In genomic region chr11:64638017-64638664, GRCh38 we compare ENCODE assay signal across 13 cellular contexts. TPM values are rescaled to one million over a fixed set of nuclear protein-coding genes. Genes with fewer than 3 reads are reported as not detected.
DNase-seq lines count a peak whose midpoint lies in the region; ATAC-seq and TF ChIP-seq lines count a peak whose summit lies in the region.
"Had no signal": no experiment of that assay in that cellular context is flagged by ENCODE, and none has a peak within 500 bp of the region (broad histone marks: within the 10 kb centered on the region; RNA-seq: fewer than 3 reads in every experiment).

No MANE protein-coding gene starts in this region.

- TF ChIP-seq CTCF in activated B cell treated with CpG ODN at 0.5 μM for 24 hours (IDR thresholded peaks at IDR 0.05) = no peak
- TF ChIP-seq CTCF in testis (IDR thresholded peaks at IDR 0.05) = no peak
- no peak for TF ChIP-seq CTCF in osteocyte (IDR thresholded peaks at IDR 0.05)

- H3K27me3 ChIP-seq in testis = no peaks in the 10 kb centered on the region

- H3K27me3 Mint-ChIP-seq in activated B cell treated with CpG ODN at 0.5 μM for 24 hours (peaks cover 20% of the 10 kb centered on the region), osteocyte (ENCODE audit: unreplicated experiment) (peaks cover 21% of the 10 kb centered on the region)

- H3K4me1 Mint-ChIP-seq in activated B cell treated with CpG ODN at 0.5 μM for 24 hours (peaks cover 13% of the 10 kb centered on the region), osteocyte (ENCODE audit: unreplicated experiment) (peaks cover 4% of the 10 kb centered on the region)

- H3K36me3 Mint-ChIP-seq in activated B cell treated with CpG ODN at 0.5 μM for 24 hours (ENCODE audit: low read depth) (no peaks in the 10 kb centered on the region), osteocyte (ENCODE audit: unreplicated experiment) (no peaks in the 10 kb centered on the region)

- H3K27ac Mint-ChIP-seq in activated B cell treated with CpG ODN at 0.5 μM for 24 hours = no peak overlapping the region
- no peak overlapping the region for H3K27ac Mint-ChIP-seq in osteocyte (ENCODE audit: unreplicated experiment)
- H3K27ac Mint-ChIP-seq: effector memory CD8-positive, alpha-beta T cell had no signal

- ATAC-seq in activated B cell treated with CpG ODN at 0.5 μM for 24 hours (ENCODE audit: low read depth) (peak; percentile 83), left colon (peak; percentile 96)
- ATAC-seq: effector memory CD8-positive, alpha-beta T cell had no signal

- no peaks in the 10 kb centered on the region for H3K36me3 ChIP-seq in testis (ENCODE audit: low read depth, missing control alignments)

- 8 to 18% methylated on average over 23 to 36 of the region's 37 CpGs for WGBS in testis, 2 donors

- CTCF ChIA-PET in activated B cell treated with CpG ODN at 0.5 μM for 24 hours (lab: Charles Lee) = interaction anchor here (0.8 to 1.2 kb wide), 2 partner anchors 15 to 189 kb away, joined by 3 to 4 read pairs; no protein-coding TSS in a partner anchor

- DNase-seq in NCI-H1092 treated with DMSO at 0.1 percent for 48 hours (lab: John Stamatoyannopoulos, UW) (peak; percentile 49), NCI-H1092 (lab: John Stamatoyannopoulos, UW) (no peak), activated B cell treated with CpG ODN at 0.5 μM for 24 hours (no peak), left colon (peak; percentile 74), testis (peak; percentile 33), osteocyte (ENCODE audit: extremely low spot score, unreplicated experiment) (no peak), amniotic stem cell (lab: John Stamatoyannopoulos, UW) (no peak), SHP77 treated with DMSO at 0.1 percent for 48 hours (lab: John Stamatoyannopoulos, UW) (no peak)
- DNase-seq: 8988T; activated gamma-delta T cell; effector memory CD8-positive, alpha-beta T cell had no signal

- H3K4me3 Mint-ChIP-seq in activated B cell treated with CpG ODN at 0.5 μM for 24 hours (peak overlapping the region; percentile 57), osteocyte (ENCODE audit: unreplicated experiment) (no peak overlapping the region)
- H3K4me3 Mint-ChIP-seq: effector memory CD8-positive, alpha-beta T cell had no signal

- H3K9me3 Mint-ChIP-seq in activated B cell treated with CpG ODN at 0.5 μM for 24 hours (no peaks in the 10 kb centered on the region), osteocyte (ENCODE audit: unreplicated experiment) (no peaks in the 10 kb centered on the region)
- H3K9me3 Mint-ChIP-seq: effector memory CD8-positive, alpha-beta T cell had no signal

- no peak for TF ChIP-seq POLR2A in testis (IDR thresholded peaks at IDR 0.05)

- peaks cover 21% of the 10 kb centered on the region for H3K4me1 ChIP-seq in testis

- H3K4me3 ChIP-seq in testis = peak overlapping the region; percentile 21 to 34

- intact Hi-C loops in activated B cell treated with CpG ODN at 0.5 μM for 24 hours (cut with micrococcal nuclease) (no loop called here), left colon (cut with DNase I, micrococcal nuclease) (no loop called here), testis (cut with DNase I; ENCODE audit: low total_unique reads) (no loop called here)

- POLR2A ChIA-PET in activated B cell treated with CpG ODN at 0.5 μM for 24 hours (lab: Charles Lee) = no interaction called here

- no peak overlapping the region for H3K27ac ChIP-seq in testis

- no peaks in the 10 kb centered on the region for H3K9me3 ChIP-seq in testis

RNA-seq across cellular contexts. Expression of gene SLC22A12, which starts 47.1 kb away (rescaled TPM):
- total RNA-seq in activated B cell treated with CpG ODN at 0.5 μM for 24 hours (not detected in 2 replicates), left colon (not detected), testis (not detected), osteocyte (not detected in 2 replicates)
- not detected for polyA plus RNA-seq in testis (ENCODE audit: insufficient read depth, low read depth, low replicate concordance)
- total RNA-seq: kidney epithelial cell, NCI-H460 had no signal

Comparison
In these comparisons a context has a peak if more than half of its experiments do, and no peak if none do; other contexts are left out.
1. DNase-seq: peak in NCI-H1092 treated with DMSO at 0.1 percent for 48 hours (single experiment), left colon (2 of 2) and testis (single experiment); none in NCI-H1092 (single experiment), activated B cell treated with CpG ODN at 0.5 μM for 24 hours (single experiment), osteocyte (single experiment), amniotic stem cell (single experiment) and SHP77 treated with DMSO at 0.1 percent for 48 hours (single experiment).